In the genomic region with DNA sequence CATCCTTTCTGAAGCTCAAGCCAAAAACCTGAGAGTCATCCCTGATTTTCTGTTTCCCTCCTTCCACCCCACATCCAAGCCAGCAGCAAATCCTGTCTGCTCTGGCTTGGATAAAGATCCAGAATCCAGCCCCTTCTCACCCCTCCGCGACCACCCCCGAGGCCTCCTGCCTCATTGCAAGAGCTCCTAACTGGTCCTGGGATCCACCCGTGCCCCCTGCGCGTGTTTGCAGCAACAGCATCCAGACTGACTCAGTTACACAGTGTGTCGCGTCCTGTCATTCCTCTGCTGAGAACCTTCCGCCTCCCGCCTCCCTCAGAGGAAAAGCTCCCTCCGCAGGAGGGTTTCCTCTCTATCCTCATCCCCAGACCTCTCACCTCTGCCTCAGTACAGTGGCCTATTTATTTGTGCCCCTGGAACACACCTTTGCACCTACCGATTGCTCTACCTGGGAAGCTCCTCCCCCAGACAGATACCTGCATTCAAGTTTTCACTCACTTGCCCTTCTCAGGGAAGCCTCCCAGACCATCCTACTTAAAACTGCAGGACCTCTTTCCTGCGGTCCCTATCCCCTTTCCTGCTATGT, we compare ENCODE assay signal across 1 cellular context.
TF ChIP-seq lines count a peak whose summit lies in the region.

No MANE protein-coding gene starts in this region.

TF ChIP-seq in GM12878, 131 proteins besides CTCF, POLR2A, EP300 and RAD21:
- TF ChIP-seq NFXL1 (IDR thresholded peaks at IDR 0.05; ENCODE audit: borderline replicate concordance) (no peak), RAD51 (IDR thresholded peaks at IDR 0.05) (no peak), ATF7 (IDR thresholded peaks at IDR 0.05; ENCODE audit: low read depth) (no peak)
